In the genomic region with DNA sequence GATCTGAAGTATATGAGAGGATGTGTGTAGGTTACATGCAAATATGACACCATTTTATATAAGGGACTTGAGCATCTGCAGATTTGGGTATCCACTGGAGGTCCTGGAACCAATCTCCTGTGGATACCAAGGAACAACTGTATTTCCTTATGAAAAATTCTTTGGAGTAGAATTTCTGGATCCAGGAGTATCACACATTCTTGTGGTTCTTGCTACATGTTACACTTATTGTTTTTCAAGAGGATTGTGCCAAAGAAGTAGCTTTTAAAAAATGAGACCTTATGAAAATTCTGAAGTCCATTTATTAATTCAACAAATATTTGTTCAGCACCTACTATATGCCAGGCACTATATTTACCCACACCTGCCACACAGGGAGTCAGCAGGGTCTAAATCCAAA, we compare ENCODE assay signal across 28 cellular contexts.
"Had no signal": no experiment of that assay in that cellular context is flagged by ENCODE, and none has a peak within 500 bp of the region (broad histone marks: within the 10 kb centered on the region; RNA-seq: fewer than 3 reads in every experiment).

No MANE protein-coding gene starts in this region.

- H3K9me3 ChIP-seq: ascending aorta, breast epithelium, esophagus squamous epithelium, pancreas, prostate gland, uterus had no signal

- H3K4me1 ChIP-seq: breast epithelium, esophagus squamous epithelium, pancreas, prostate gland, uterus had no signal

- H3K27ac ChIP-seq: breast epithelium, epithelial cell of prostate, esophagus squamous epithelium, pancreas, prostate gland, uterus had no signal

- H3K4me3 ChIP-seq: ascending aorta, breast epithelium, esophagus squamous epithelium, pancreas, prostate gland, uterus had no signal

- H3K27me3 ChIP-seq: ascending aorta, breast epithelium, esophagus squamous epithelium, pancreas, uterus had no signal

- ATAC-seq: left colon; pancreas; sciatic nerve; stimulated activated memory B cell treated with anti-CD40 and anti-IgM and Interleukin-4, amounts not matched to agents 10 μg/mL and 1 μg/mL and 100 μg/mL, for 72 hours; stimulated activated naive CD8-positive, alpha-beta T cell treated with anti-CD3 and anti-CD28 coated beads, Interleukin-15, amount 100 ng/mL, for 72 hours had no signal

- DNase-seq: activated CD4-positive, alpha-beta T cell treated with anti-CD3 and anti-CD28 coated beads for 4 hours; activated CD4-positive, alpha-beta T cell treated with anti-CD3 and anti-CD28 coated beads, Interleukin-2, amount 50 U/mL, for 4 hours; activated CD4-positive, CD25-positive, alpha-beta regulatory T cell; activated naive CD4-positive, alpha-beta T cell treated with Interleukin-2 at 50 U/mL for 16 hours; activated naive CD8-positive, alpha-beta T cell treated with anti-CD3 and anti-CD28 coated beads for 36 hours; activated T-cell treated with anti-CD3 and anti-CD28 coated beads for 4 hours; dermis blood vessel endothelial cell; effector CD4-positive, alpha-beta T cell; esophagus squamous epithelium; hippocampal formation; kidney; left colon; mammary epithelial cell; naive B cell; nephron progenitor cell; pancreas; retina; small intestine; stimulated activated CD4-positive, alpha-beta T cell treated with anti-CD3 and anti-CD28 coated beads, Interleukin-4, amount 100 ng/mL, for 4 hours; stimulated activated naive CD8-positive, alpha-beta T cell treated with anti-CD3 and anti-CD28 coated beads, Interleukin-15, amount 100 ng/mL, for 72 hours; substantia nigra; uterus had no signal

- H3K36me3 ChIP-seq: ascending aorta, breast epithelium, esophagus squamous epithelium, pancreas, prostate gland, uterus had no signal
